In genomic region chr14:34956906-34957305, GRCh38 we compare ENCODE assay signal across 4 cellular contexts.
"Had no signal": no experiment of that assay in that cellular context is flagged by ENCODE, and none has a peak within 500 bp of the region (broad histone marks: within the 10 kb centered on the region; RNA-seq: fewer than 3 reads in every experiment).

No MANE protein-coding gene starts in this region.

- H3K27me3 Mint-ChIP-seq: IgD-negative memory B cell had no signal

- H3K9me3 Mint-ChIP-seq: GM23338, H9 had no signal

- H3K4me1 Mint-ChIP-seq: GM23338, H9, IgD-negative memory B cell had no signal

- ATAC-seq: GM23338 had no signal

- DNase-seq: H9, HCEC 1CT had no signal

- H3K4me2 ChIP-seq: GM23338 had no signal

- H2AFZ ChIP-seq: GM23338 had no signal

- H3K4me3 ChIP-seq: GM23338 had no signal

- H3K4me3 Mint-ChIP-seq: GM23338, H9, IgD-negative memory B cell had no signal

- H3K27ac Mint-ChIP-seq: GM23338, IgD-negative memory B cell had no signal
